In genomic region chr16:81696959-81697293, GRCh38 we compare ENCODE assay signal across 14 cellular contexts.
A peak's percentile ranks its signal among the peaks of the same experiment; 100 is the strongest.
DNase-seq lines count a peak whose midpoint lies in the region; ATAC-seq and TF ChIP-seq lines count a peak whose summit lies in the region.
"Had no signal": no experiment of that assay in that cellular context is flagged by ENCODE, and none has a peak within 500 bp of the region (broad histone marks: within the 10 kb centered on the region; RNA-seq: fewer than 3 reads in every experiment).

No MANE protein-coding gene starts in this region.

- 62 to 100% methylated on average over 3 to 4 of the region's 7 CpGs for WGBS in gastroesophageal sphincter (ENCODE audit: low coverage in 1 of 2), 2 donors

- H3K4me1 ChIP-seq in GM23338 (ENCODE audit: insufficient read depth): no peaks in the 10 kb centered on the region
- peaks cover 2 to 65% (median 22%) of the 10 kb centered on the region in 3 donors for H3K4me1 ChIP-seq in gastroesophageal sphincter
- no peaks in the 10 kb centered on the region for H3K4me1 ChIP-seq in parathyroid adenoma

- DNase-seq in GM23338 (ENCODE audit: low spot score) (no peak), NCI-H345 treated with DMSO at 0.1 percent for 48 hours (lab: John Stamatoyannopoulos, UW; ENCODE audit: unreplicated experiment) (no peak), NCI-H526 (lab: John Stamatoyannopoulos, UW) (no peak)
- DNase-seq: activated B cell treated with CpG ODN at 0.5 μM for 24 hours; central memory CD4-positive, alpha-beta T cell; NCI-H2171 treated with DMSO at 0.1 percent for 48 hours; NCI-H748 treated with DMSO at 0.1 percent for 48 hours had no signal

- no peaks in the 10 kb centered on the region for H3K9me2 ChIP-seq in GM23338 (ENCODE audit: insufficient read depth)

- H3K27ac Mint-ChIP-seq in GM23338: peak overlapping the region; percentile 74; the same call in 1 of the 2 replicates
- H3K27ac Mint-ChIP-seq: activated B cell treated with CpG ODN at 0.5 μM for 24 hours; CD4-positive, alpha-beta T cell had no signal

- H2AFZ ChIP-seq in GM23338 (no peak overlapping the region), parathyroid adenoma (no peak overlapping the region)

- H3K36me3 Mint-ChIP-seq in GM23338 (ENCODE audit: low read depth): peaks cover 31% of the 10 kb centered on the region

- TF ChIP-seq EP300 in gastroesophageal sphincter (IDR thresholded peaks at IDR 0.05): no peak

- TF ChIP-seq CTCF in GM23338 (conservative IDR thresholded peaks at IDR 0.05; ENCODE audit: low read depth in 2 of 2) (no peak), gastroesophageal sphincter (IDR thresholded peaks at IDR 0.05) (no peak), parathyroid adenoma (IDR thresholded peaks at IDR 0.05) (no peak)

- 0 out of 2 replicates have a peak, but pooled peaks cover 6% of the 10 kb centered on the region for H3F3A ChIP-seq in GM23338 (replicated peaks; ENCODE audit: low read depth)

- no peaks in the 10 kb centered on the region; the same call in 1 of the 2 replicates for H4K20me1 ChIP-seq in GM23338 (replicated peaks; ENCODE audit: insufficient read depth)

- H3K27me3 Mint-ChIP-seq in GM23338 (ENCODE audit: insufficient read depth, low read depth, poor library complexity): peaks cover 16% of the 10 kb centered on the region
- H3K27me3 Mint-ChIP-seq: activated B cell treated with CpG ODN at 0.5 μM for 24 hours; CD4-positive, alpha-beta T cell had no signal

- no peak overlapping the region for H3K4me3 Mint-ChIP-seq in GM23338
- H3K4me3 Mint-ChIP-seq: activated B cell treated with CpG ODN at 0.5 μM for 24 hours; CD4-positive, alpha-beta T cell had no signal

- peaks cover 6% of the 10 kb centered on the region for H3K4me1 Mint-ChIP-seq in GM23338
- H3K4me1 Mint-ChIP-seq: activated B cell treated with CpG ODN at 0.5 μM for 24 hours had no signal

- no peak for TF ChIP-seq POLR2A in gastroesophageal sphincter (IDR thresholded peaks at IDR 0.05)

- no peaks in the 10 kb centered on the region for H3K27me3 ChIP-seq in GM23338 (ENCODE audit: insufficient read depth)
- H3K27me3 ChIP-seq in gastroesophageal sphincter: no peaks in the 10 kb centered on the region
- H3K27me3 ChIP-seq in parathyroid adenoma (ENCODE audit: control insufficient read depth, insufficient read depth, low read length): no peaks in the 10 kb centered on the region

- H3K79me2 ChIP-seq in GM23338 (replicated peaks; ENCODE audit: insufficient read depth) (no peaks in the 10 kb centered on the region), parathyroid adenoma (no peaks in the 10 kb centered on the region)

- H3K4me2 ChIP-seq in GM23338: no peak overlapping the region
- no peak overlapping the region for H3K4me2 ChIP-seq in parathyroid adenoma (ENCODE audit: low read length)
- H3K4me2 ChIP-seq: KMS-11 had no signal

- H3K9me3 Mint-ChIP-seq in GM23338: no peaks in the 10 kb centered on the region
- H3K9me3 Mint-ChIP-seq: activated B cell treated with CpG ODN at 0.5 μM for 24 hours; CD4-positive, alpha-beta T cell had no signal

- H3K9ac ChIP-seq in parathyroid adenoma: no peak overlapping the region
- H3K9ac ChIP-seq: KMS-11 had no signal

- 0 out of 2 replicates have a peak overlapping the region, but pooled peaks have one; percentile 55 for H3K27ac ChIP-seq in GM23338 (ENCODE audit: low read depth)
- peak overlapping the region; percentile 77 for H3K27ac ChIP-seq in angular gyrus (ENCODE audit: low read depth, low read length)
- H3K27ac ChIP-seq in gastroesophageal sphincter: peak overlapping the region in 3 of 4 donors; percentile 29 to 61 (median 32)
- H3K27ac ChIP-seq in parathyroid adenoma: peak overlapping the region; percentile 32
- H3K27ac ChIP-seq: KMS-11 had no signal

- H3K4me3 ChIP-seq in GM23338: no peak overlapping the region
- H3K4me3 ChIP-seq in gastroesophageal sphincter: no peak overlapping the region
- no peak overlapping the region for H3K4me3 ChIP-seq in parathyroid adenoma (ENCODE audit: low read depth, low read length)

- H3K9me3 ChIP-seq in gastroesophageal sphincter: no peaks in the 10 kb centered on the region
- no peaks in the 10 kb centered on the region for H3K9me3 ChIP-seq in parathyroid adenoma (ENCODE audit: control insufficient read depth, low read length)

- no peak for ATAC-seq in GM23338
- no peak for ATAC-seq in gastroesophageal sphincter
- no peak for ATAC-seq in GM19467 (IDR thresholded peaks at IDR 0.05; ENCODE audit: unreplicated experiment)
- no peak for ATAC-seq in GM21390 (IDR thresholded peaks at IDR 0.05; ENCODE audit: unreplicated experiment)

- H3K36me3 ChIP-seq in GM23338 (ENCODE audit: insufficient read depth) (no peaks in the 10 kb centered on the region), gastroesophageal sphincter (peaks cover 0 to 82% of the 10 kb centered on the region in 2 donors), parathyroid adenoma (ENCODE audit: control insufficient read depth, insufficient read depth, low read length) (no peaks in the 10 kb centered on the region)

TF ChIP-seq in GM23338, 12 proteins besides CTCF, POLR2A, EP300 and RAD21 (continues in another document):
- TF ChIP-seq NANOG (IDR thresholded peaks at IDR 0.05; ENCODE audit: borderline replicate concordance): no peak
- no peak for TF ChIP-seq ZNF462 (CRISPR knock-in tag; IDR thresholded peaks at IDR 0.05)
- TF ChIP-seq CREB1 (CRISPR knock-in tag; IDR thresholded peaks at IDR 0.05; ENCODE audit: low read depth): no peak
- TF ChIP-seq ZNF331 (CRISPR knock-in tag; IDR thresholded peaks at IDR 0.05; ENCODE audit: low read depth): no peak
